In the genomic region with DNA sequence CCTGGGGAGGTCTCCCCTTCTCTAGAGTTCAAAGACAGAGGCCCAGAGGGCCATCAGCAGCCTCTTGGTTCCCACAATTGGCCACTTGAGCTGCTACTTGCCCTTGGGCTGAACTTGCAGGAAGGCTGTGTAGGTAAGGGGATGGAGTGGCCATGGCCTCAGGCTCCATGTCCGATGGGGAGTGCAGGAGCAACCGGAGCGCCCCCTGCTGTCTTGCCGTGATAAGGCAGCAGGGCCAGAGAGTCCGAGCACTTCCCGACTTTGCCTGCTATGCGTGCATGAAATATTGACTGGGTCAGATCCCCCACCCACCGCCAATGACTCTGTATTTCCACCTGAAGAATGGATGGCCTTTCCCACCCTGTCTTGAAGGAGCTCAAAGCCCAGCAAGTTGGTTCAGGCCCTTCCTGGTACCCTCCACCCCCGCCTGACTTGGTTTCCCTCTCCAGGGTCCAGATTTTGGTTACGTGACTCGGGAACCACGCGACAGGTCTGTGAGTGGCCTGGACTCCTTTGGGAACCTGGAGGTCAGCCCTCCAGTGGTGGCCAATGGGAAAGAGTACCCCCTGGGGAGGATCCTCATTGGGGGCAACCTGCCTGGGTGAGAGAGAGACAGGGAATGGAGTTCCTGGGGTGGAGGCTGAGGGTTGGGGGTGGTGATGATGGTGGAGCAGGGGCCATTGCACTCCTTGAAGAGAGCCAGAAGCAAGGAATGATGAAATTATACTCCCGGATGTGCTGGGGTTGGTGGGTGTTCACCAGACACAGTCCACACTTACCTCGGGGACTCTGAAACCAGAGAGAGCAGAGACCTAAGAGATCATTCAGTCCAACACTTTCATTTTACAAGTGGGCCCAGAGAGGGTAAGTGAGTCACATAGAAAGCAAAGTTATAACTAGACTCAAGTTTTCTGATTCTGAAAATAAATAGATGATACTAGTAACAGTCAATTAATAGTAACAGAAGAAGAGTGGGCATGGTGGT, we compare ENCODE assay signal across 8 cellular contexts. TPM values are rescaled to one million over a fixed set of nuclear protein-coding genes. Genes with fewer than 3 reads are reported as not detected.
A peak's percentile ranks its signal among the peaks of the same experiment; 100 is the strongest.
DNase-seq lines count a peak whose midpoint lies in the region; ATAC-seq and TF ChIP-seq lines count a peak whose summit lies in the region.

No MANE protein-coding gene starts in this region.

- TF ChIP-seq CTCF in BE2C (IDR thresholded peaks at IDR 0.05; ENCODE audit: low read depth, low read length) (peak; percentile 63), GM13977 (IDR thresholded peaks at IDR 0.05; ENCODE audit: extremely low read depth, insufficient read depth, missing control alignments) (peak; percentile 85)

- H3K27ac ChIP-seq in iPS DF 6.9 (ENCODE audit: low read length), result no peak overlapping the region

- H3K27me3 Mint-ChIP-seq in activated T-helper 17 cell treated with anti-CD3 and anti-CD28 coated beads, Interleukin-2, amount 50 U/mL, for 72 hours, result peaks cover 15% of the 10 kb centered on the region
- peaks cover 30% of the 10 kb centered on the region for H3K27me3 Mint-ChIP-seq in T-helper 17 cell

- H3K4me1 Mint-ChIP-seq in activated T-helper 17 cell treated with anti-CD3 and anti-CD28 coated beads, Interleukin-2, amount 50 U/mL, for 72 hours, result no peaks in the 10 kb centered on the region
- no peaks in the 10 kb centered on the region for H3K4me1 Mint-ChIP-seq in stimulated activated effector memory CD8-positive, alpha-beta T cell treated with anti-CD3 and anti-CD28 coated beads, Interleukin-12 subunit alpha, Interleukin-12 subunit beta, amount 100 ng/mL, for 72 hours
- H3K4me1 Mint-ChIP-seq in T-helper 17 cell, result peaks cover 6% of the 10 kb centered on the region

- H3K9me3 ChIP-seq in BE2C (no peaks in the 10 kb centered on the region), iPS DF 6.9 (ENCODE audit: control insufficient read depth, insufficient read depth, low read length) (no peaks in the 10 kb centered on the region), T-helper 17 cell (ENCODE audit: control insufficient read depth, low read length, poor library complexity, severe bottlenecking) (no peaks in the 10 kb centered on the region)

- DNase-seq in BE2C (peak; percentile 48), GM13977 (ENCODE audit: low spot score) (peak; percentile 72), NCI-H1105 treated with DMSO at 0.1 percent for 48 hours (lab: John Stamatoyannopoulos, UW) (peak; percentile 28), iPS DF 6.9 (ENCODE audit: low read depth, low spot score) (peak; percentile 55), NCI-H524 treated with DMSO at 0.1 percent for 48 hours (lab: John Stamatoyannopoulos, UW) (no peak), T-helper 17 cell (no peak)
- peak; percentile 26 to 68 for DNase-seq in stimulated activated effector memory CD8-positive, alpha-beta T cell treated with anti-CD3 and anti-CD28 coated beads, Interleukin-12 subunit alpha, Interleukin-12 subunit beta, amount 100 ng/mL, for 72 hours (ENCODE audit: low spot score in 2 of 2)

- no CpG with 5 or more reads among the region's 15 CpGs for WGBS in iPS DF 6.9 (ENCODE audit: insufficient coverage, insufficient read length)

- H3K4me3 Mint-ChIP-seq in activated T-helper 17 cell treated with anti-CD3 and anti-CD28 coated beads, Interleukin-2, amount 50 U/mL, for 72 hours, result no peak overlapping the region
- H3K4me3 Mint-ChIP-seq in stimulated activated effector memory CD8-positive, alpha-beta T cell treated with anti-CD3 and anti-CD28 coated beads, Interleukin-12 subunit alpha, Interleukin-12 subunit beta, amount 100 ng/mL, for 72 hours, result no peak overlapping the region
- H3K4me3 Mint-ChIP-seq in T-helper 17 cell, result no peak overlapping the region

- in situ Hi-C loops in GM13977 (cut with MboI; ENCODE audit: low pct_unique_long_range_greater_than_20kb, low sequenced_read_pairs, unreplicated experiment), result no loop called here

- no peak overlapping the region for H3K4me3 ChIP-seq in BE2C (ENCODE audit: low read depth, low read length)
- no peak overlapping the region for H3K4me3 ChIP-seq in iPS DF 6.9 (ENCODE audit: low read length)

- H3K36me3 ChIP-seq in BE2C (no peaks in the 10 kb centered on the region), iPS DF 6.9 (ENCODE audit: control insufficient read depth, insufficient read depth, low read length) (no peaks in the 10 kb centered on the region)

- peak; percentile 29 for ATAC-seq in activated T-helper 17 cell treated with anti-CD3 and anti-CD28 coated beads, Interleukin-2, amount 50 U/mL, for 72 hours (replicated peaks)
- ATAC-seq in stimulated activated effector memory CD8-positive, alpha-beta T cell treated with anti-CD3 and anti-CD28 coated beads, Interleukin-12 subunit alpha, Interleukin-12 subunit beta, amount 100 ng/mL, for 72 hours, result peak; percentile 67
- no peak for ATAC-seq in T-helper 17 cell

- H3K4me1 ChIP-seq in BE2C (no peaks in the 10 kb centered on the region), iPS DF 6.9 (ENCODE audit: control insufficient read depth, insufficient read depth, low read length) (no peaks in the 10 kb centered on the region)

- H3K27me3 ChIP-seq in BE2C (no peaks in the 10 kb centered on the region), iPS DF 6.9 (ENCODE audit: control insufficient read depth, insufficient read depth, low read length) (no peaks in the 10 kb centered on the region)

- no peaks in the 10 kb centered on the region for H3K9me3 Mint-ChIP-seq in activated T-helper 17 cell treated with anti-CD3 and anti-CD28 coated beads, Interleukin-2, amount 50 U/mL, for 72 hours
- H3K9me3 Mint-ChIP-seq in stimulated activated effector memory CD8-positive, alpha-beta T cell treated with anti-CD3 and anti-CD28 coated beads, Interleukin-12 subunit alpha, Interleukin-12 subunit beta, amount 100 ng/mL, for 72 hours, result no peaks in the 10 kb centered on the region

- H3K27ac Mint-ChIP-seq in activated T-helper 17 cell treated with anti-CD3 and anti-CD28 coated beads, Interleukin-2, amount 50 U/mL, for 72 hours, result no peak overlapping the region
- no peak overlapping the region for H3K27ac Mint-ChIP-seq in stimulated activated effector memory CD8-positive, alpha-beta T cell treated with anti-CD3 and anti-CD28 coated beads, Interleukin-12 subunit alpha, Interleukin-12 subunit beta, amount 100 ng/mL, for 72 hours
- no peak overlapping the region for H3K27ac Mint-ChIP-seq in T-helper 17 cell

- H3K36me3 Mint-ChIP-seq in activated T-helper 17 cell treated with anti-CD3 and anti-CD28 coated beads, Interleukin-2, amount 50 U/mL, for 72 hours (ENCODE audit: low read depth), result no peaks in the 10 kb centered on the region
- no peaks in the 10 kb centered on the region for H3K36me3 Mint-ChIP-seq in stimulated activated effector memory CD8-positive, alpha-beta T cell treated with anti-CD3 and anti-CD28 coated beads, Interleukin-12 subunit alpha, Interleukin-12 subunit beta, amount 100 ng/mL, for 72 hours
- no peaks in the 10 kb centered on the region for H3K36me3 Mint-ChIP-seq in T-helper 17 cell (ENCODE audit: low read depth)

RNA-seq across cellular contexts. Expression of a gene that starts 25.6 kb away (rescaled TPM):
- not detected for polyA plus RNA-seq in BE2C (2012; ENCODE audit: insufficient read depth, insufficient read length, low read depth)
- total RNA-seq in activated T-helper 17 cell treated with anti-CD3 and anti-CD28 coated beads, Interleukin-2, amount 50 U/mL, for 72 hours, result not detected
- total RNA-seq in T-helper 17 cell, result not detected

RNA-seq across cellular contexts. Expression of a gene that starts 33.5 kb away (rescaled TPM):
- not detected for polyA plus RNA-seq in BE2C (2012; ENCODE audit: insufficient read depth, insufficient read length, low read depth)
- total RNA-seq in activated T-helper 17 cell treated with anti-CD3 and anti-CD28 coated beads, Interleukin-2, amount 50 U/mL, for 72 hours, result under 1 TPM in 1 of 2 donors, not detected in 1; 0.19 TPM
- total RNA-seq in T-helper 17 cell, result 1 to 10 TPM; 1.5 to 1.6 TPM

Comparison
In these comparisons a context has a peak if more than half of its experiments do, and no peak if none do; other contexts are left out.
1. DNase-seq: peak in BE2C (single experiment), GM13977 (single experiment), NCI-H1105 treated with DMSO at 0.1 percent for 48 hours (single experiment), iPS DF 6.9 (single experiment) and stimulated activated effector memory CD8-positive, alpha-beta T cell treated with anti-CD3 and anti-CD28 coated beads, Interleukin-12 subunit alpha, Interleukin-12 subunit beta, amount 100 ng/mL, for 72 hours (2 of 2); none in NCI-H524 treated with DMSO at 0.1 percent for 48 hours (single experiment) and T-helper 17 cell (0 of 3).